8 cellular contexts compared by ENCODE assay signal in genomic region chr19:56108447-56109195, GRCh38. TPM values are rescaled to one million over a fixed set of nuclear protein-coding genes. Genes with fewer than 3 reads are reported as not detected.
DNase-seq lines count a peak whose midpoint lies in the region; ATAC-seq and TF ChIP-seq lines count a peak whose summit lies in the region.

No MANE protein-coding gene starts in this region.

- intact Hi-C loops in uterus (cut with DNase I; ENCODE audit: low total_unique reads) = no loop called here

- H3K36me3 Mint-ChIP-seq in activated naive CD4-positive, alpha-beta T cell treated with anti-CD3 and anti-CD28 coated beads, Interleukin-2, amount 50 U/mL, for 72 hours = peaks cover 0 to 5% of the 10 kb centered on the region in 2 donors
- peaks cover 21% of the 10 kb centered on the region for H3K36me3 Mint-ChIP-seq in neural progenitor cell

- peak overlapping the region; percentile 51 to 93 for H3K27ac Mint-ChIP-seq in activated naive CD4-positive, alpha-beta T cell treated with anti-CD3 and anti-CD28 coated beads, Interleukin-2, amount 50 U/mL, for 72 hours
- peak overlapping the region; percentile 74 for H3K27ac Mint-ChIP-seq in neural progenitor cell

- ATAC-seq in activated naive CD4-positive, alpha-beta T cell treated with anti-CD3 and anti-CD28 coated beads, Interleukin-2, amount 50 U/mL, for 72 hours = no peak
- ATAC-seq in HG02840 (IDR thresholded peaks at IDR 0.05; ENCODE audit: low FRiP score, unreplicated experiment) (no peak), GM18858 (IDR thresholded peaks at IDR 0.05; ENCODE audit: unreplicated experiment) (no peak)

- no peaks in the 10 kb centered on the region for H3K27me3 Mint-ChIP-seq in neural progenitor cell (ENCODE audit: insufficient read depth, low read depth)

- no peak overlapping the region for H3K4me2 ChIP-seq in neural progenitor cell

- no peaks in the 10 kb centered on the region for H3K9me3 Mint-ChIP-seq in activated naive CD4-positive, alpha-beta T cell treated with anti-CD3 and anti-CD28 coated beads, Interleukin-2, amount 50 U/mL, for 72 hours
- H3K9me3 Mint-ChIP-seq in neural progenitor cell = no peaks in the 10 kb centered on the region

- TF ChIP-seq CTCF in fibroblast of villous mesenchyme (IDR thresholded peaks at IDR 0.05; ENCODE audit: insufficient read depth, low read depth, low read length) (no peak), neural progenitor cell (IDR thresholded peaks at IDR 0.05) (no peak), uterus (IDR thresholded peaks at IDR 0.05) (no peak)

- H3K4me1 ChIP-seq in neural progenitor cell = peaks cover 45% of the 10 kb centered on the region
- H3K4me1 ChIP-seq in uterus = peaks cover 0 to 37% of the 10 kb centered on the region in 2 donors

- peaks cover 15% of the 10 kb centered on the region for H3F3A ChIP-seq in neural progenitor cell (ENCODE audit: low read depth)

- no peak overlapping the region for H2AFZ ChIP-seq in neural progenitor cell (replicated peaks)

- H3K4me1 Mint-ChIP-seq in neural progenitor cell = peaks cover 65% of the 10 kb centered on the region

- TF ChIP-seq POLR2A in uterus (IDR thresholded peaks at IDR 0.05) = no peak

- no peaks in the 10 kb centered on the region for H3K27me3 ChIP-seq in neural progenitor cell
- H3K27me3 ChIP-seq in uterus = no peaks in the 10 kb centered on the region

- H3K79me2 ChIP-seq in neural progenitor cell (ENCODE audit: low read depth) = peaks cover 93% of the 10 kb centered on the region

- H3K27ac ChIP-seq in neural progenitor cell (peak overlapping the region; percentile 46), uterus (peak overlapping the region; percentile 39 to 47)

- no peaks in the 10 kb centered on the region for H3K36me3 ChIP-seq in neural progenitor cell
- no peaks in the 10 kb centered on the region for H3K36me3 ChIP-seq in uterus

- no peak overlapping the region for H3K9ac ChIP-seq in neural progenitor cell

- H3K4me3 ChIP-seq in fibroblast of villous mesenchyme (ENCODE audit: low read depth, low read length) = peak overlapping the region; percentile 5
- H3K4me3 ChIP-seq in neural progenitor cell = no peak overlapping the region
- H3K4me3 ChIP-seq in uterus = peak overlapping the region; percentile 3 to 11

- no peak for DNase-seq in activated naive CD4-positive, alpha-beta T cell treated with anti-CD3 and anti-CD28 coated beads, Interleukin-2, amount 50 U/mL, for 72 hours (ENCODE audit: low spot score in 2 of 2)
- DNase-seq in activated naive CD4-positive, alpha-beta T cell treated with Interleukin-2 at 50 U/mL for 16 hours = no peak
- DNase-seq in fibroblast of villous mesenchyme (ENCODE audit: low read depth) (peak; percentile 33), neural progenitor cell (ENCODE audit: low spot score) (no peak), uterus (peak; percentile 46 to 72), hippocampal formation (lab: John Stamatoyannopoulos, UW) (no peak)

- H4K20me1 ChIP-seq in neural progenitor cell (ENCODE audit: low read depth) = peaks cover 87% of the 10 kb centered on the region

- peak overlapping the region; percentile 35 for H3K4me3 Mint-ChIP-seq in neural progenitor cell

- H3K9me3 ChIP-seq in neural progenitor cell (ENCODE audit: low read depth) = no peaks in the 10 kb centered on the region
- H3K9me3 ChIP-seq in uterus = no peaks in the 10 kb centered on the region

RNA-seq across cellular contexts. Expression of gene ZNF787, which starts 12.5 kb away (rescaled TPM):
- total RNA-seq in activated naive CD4-positive, alpha-beta T cell treated with anti-CD3 and anti-CD28 coated beads, Interleukin-2, amount 50 U/mL, for 72 hours = 10 to 100 TPM; 32.2 to 32.5 TPM
- total RNA-seq in fibroblast of villous mesenchyme = 25.0 and 33.2 TPM in 2 replicates
- 2.2 and 30.0 TPM in 2 replicates for total RNA-seq in neural progenitor cell (ENCODE audit: low replicate concordance)
- total RNA-seq in uterus = 10 to 100 TPM in 2 of 4 donors, 1 to 10 TPM in 1, not detected in 1; 3.3 to 32.1 (median 21.5) TPM

RNA-seq across cellular contexts. Expression of gene ZNF444, which starts 32.5 kb away (rescaled TPM):
- 10 to 100 TPM; 25.9 to 37.3 TPM for total RNA-seq in activated naive CD4-positive, alpha-beta T cell treated with anti-CD3 and anti-CD28 coated beads, Interleukin-2, amount 50 U/mL, for 72 hours
- total RNA-seq in fibroblast of villous mesenchyme (14.2 and 16.4 TPM in 2 replicates), neural progenitor cell (ENCODE audit: low replicate concordance) (7.0 and 51.8 TPM in 2 replicates), uterus (10 to 100 TPM in 3 of 4 donors, 1 to 10 TPM in 1; 5.3 to 38.9 (median 21.0) TPM)

Comparison
In these comparisons a context has a peak if more than half of its experiments do, and no peak if none do; other contexts are left out.
1. DNase-seq: peak in fibroblast of villous mesenchyme (single experiment) and uterus (2 of 2); none in activated naive CD4-positive, alpha-beta T cell treated with anti-CD3 and anti-CD28 coated beads, Interleukin-2, amount 50 U/mL, for 72 hours (0 of 2), activated naive CD4-positive, alpha-beta T cell treated with Interleukin-2 at 50 U/mL for 16 hours (single experiment), neural progenitor cell (single experiment) and hippocampal formation (0 of 2).